In genomic region chr1:55214214-55214902, GRCh38 we compare ENCODE assay signal across 8 cellular contexts. TPM values are rescaled to one million over a fixed set of nuclear protein-coding genes. Genes with fewer than 3 reads are reported as not detected.
DNase-seq lines count a peak whose midpoint lies in the region; ATAC-seq, FAIRE-seq and TF ChIP-seq lines count a peak whose summit lies in the region.

No MANE protein-coding gene starts in this region.

- peak overlapping the region; percentile 98 for H3K27ac ChIP-seq in H1 (ENCODE audit: low read depth, low read length)

- H3K9me2 ChIP-seq in Loucy (replicated peaks; ENCODE audit: low read depth, low read length): no peaks in the 10 kb centered on the region

- peaks cover 60% of the 10 kb centered on the region for H3K4me1 ChIP-seq in Loucy (ENCODE audit: insufficient read depth, low read length, poor library complexity, severe bottlenecking)
- peaks cover 0 to 18% (median 10%) of the 10 kb centered on the region in 4 experiments; a peak in 6 of 7 replicates for H3K4me1 ChIP-seq in H1 (replicated peaks in 1 of 4; ENCODE audit: control insufficient read depth in 3 of 4, insufficient read depth in 4 of 4, low read length in 3 of 4)

- peak overlapping the region; percentile 16; the same call in 1 of the 2 replicates for H2AFZ ChIP-seq in Loucy (ENCODE audit: low read length)
- H2AFZ ChIP-seq in H1 (ENCODE audit: low read length): no peak overlapping the region

- H3K23me2 ChIP-seq in H1 (ENCODE audit: low read depth, low read length): peaks cover 16% of the 10 kb centered on the region

- no peak overlapping the region for H2BK20ac ChIP-seq in H1 (ENCODE audit: low read length)

- TF ChIP-seq CTCF in Loucy (conservative IDR thresholded peaks at IDR 0.05; ENCODE audit: low read length) (no peak), H1 (IDR thresholded peaks at IDR 0.05; ENCODE audit: control extremely low read depth in 1 of 3, insufficient read depth in 1 of 3, low read depth in 1 of 3, low read length in 3 of 3) (no peak), mesothelial cell of epicardium (IDR thresholded peaks at IDR 0.05; ENCODE audit: unreplicated experiment) (no peak)

- no peak overlapping the region for H2BK120ac ChIP-seq in H1 (replicated peaks; ENCODE audit: low read depth, low read length)

- H2BK5ac ChIP-seq in H1 (ENCODE audit: low read depth, low read length): peak overlapping the region; percentile 96

- no peak for TF ChIP-seq RAD21 in H1 (IDR thresholded peaks at IDR 0.05 in 1 of 2, conservative IDR thresholded peaks at IDR 0.05 in 1 of 2; ENCODE audit: low read depth in 2 of 2, low read length in 2 of 2)

- no peak overlapping the region for H3K14ac ChIP-seq in H1 (ENCODE audit: insufficient read length)

- peak overlapping the region; percentile 3 for H4K5ac ChIP-seq in H1 (ENCODE audit: insufficient read length, low read depth, low read length)

- TF ChIP-seq POLR2A in H1 (IDR thresholded peaks at IDR 0.05; ENCODE audit: control extremely low read depth in 1 of 2, low read depth in 2 of 2, low read length in 2 of 2): no peak

- H4K91ac ChIP-seq in H1 (replicated peaks; ENCODE audit: insufficient read length, low read length): no peak overlapping the region

- H2AK5ac ChIP-seq in H1 (ENCODE audit: low read depth, low read length): no peak overlapping the region

- peak overlapping the region; percentile 69 for H3K4me3 ChIP-seq in GM08714 (ENCODE audit: low read length)
- H3K4me3 ChIP-seq in H7 (ENCODE audit: insufficient read depth, low read depth, low read length): peak overlapping the region; percentile 96
- peak overlapping the region; percentile 96 for H3K4me3 ChIP-seq in Loucy (ENCODE audit: low read length, poor library complexity, severe bottlenecking)
- H3K4me3 ChIP-seq in H1 (ENCODE audit: extremely low read depth in 1 of 4, insufficient read depth in 2 of 4, low read depth in 3 of 4, low read length in 4 of 4): peak overlapping the region; percentile 60 to 92 (median 78)

- H3K4me2 ChIP-seq in Loucy (ENCODE audit: low read depth, low read length, poor library complexity, severe bottlenecking) (peak overlapping the region; percentile 95), H1 (ENCODE audit: insufficient read depth in 1 of 2, low read depth in 2 of 2, low read length in 2 of 2) (peak overlapping the region; percentile 81 to 90)

- H2BK12ac ChIP-seq in H1 (ENCODE audit: low read depth, low read length): no peak overlapping the region

- peak overlapping the region; percentile 51; the same call in 1 of the 2 replicates for H3K18ac ChIP-seq in H1 (ENCODE audit: extremely low read depth, low read length)

- H3K9ac ChIP-seq in Loucy (ENCODE audit: low read depth, low read length, poor library complexity, severe bottlenecking) (peak overlapping the region; percentile 92), H1 (replicated peaks in 1 of 4; ENCODE audit: extremely low read depth in 1 of 4, low read depth in 3 of 4, low read length in 3 of 4) (peak overlapping the region; percentile 22 to 99 (median 96); a peak in 6 of 7 replicates)

- no peaks in the 10 kb centered on the region for H3K9me3 Mint-ChIP-seq in activated CD4-positive, alpha-beta T cell treated with anti-CD3 and anti-CD28 coated beads, Interleukin-2, amount 10 ng/mL, durations not matched to agents 7 days and 5 days
- no peaks in the 10 kb centered on the region for H3K9me3 Mint-ChIP-seq in mesothelial cell of epicardium
- no peaks in the 10 kb centered on the region for H3K9me3 Mint-ChIP-seq in stimulated activated naive CD8-positive, alpha-beta T cell treated with anti-CD3 and anti-CD28 coated beads, Interleukin-15, Interleukin-2, amounts not matched to agents 100 ng/mL and 50 ng/mL, for 24 hours

- H3K27me3 Mint-ChIP-seq in activated CD4-positive, alpha-beta T cell treated with anti-CD3 and anti-CD28 coated beads, Interleukin-2, amount 10 ng/mL, durations not matched to agents 7 days and 5 days: no peaks in the 10 kb centered on the region
- no peaks in the 10 kb centered on the region for H3K27me3 Mint-ChIP-seq in mesothelial cell of epicardium (ENCODE audit: low read depth)
- no peaks in the 10 kb centered on the region for H3K27me3 Mint-ChIP-seq in stimulated activated naive CD8-positive, alpha-beta T cell treated with anti-CD3 and anti-CD28 coated beads, Interleukin-15, Interleukin-2, amounts not matched to agents 100 ng/mL and 50 ng/mL, for 24 hours

- no peaks in the 10 kb centered on the region for H3F3A ChIP-seq in Loucy (ENCODE audit: low read depth)

- H3K23ac ChIP-seq in H1 (ENCODE audit: insufficient read length): no peak overlapping the region

- CTCF ChIA-PET in activated CD4-positive, alpha-beta T cell treated with anti-CD3 and anti-CD28 coated beads, Interleukin-2, amount 10 ng/mL, durations not matched to agents 7 days and 5 days (lab: Charles Lee): no interaction called here
- CTCF ChIA-PET in H1 (lab: Charles Lee; ENCODE audit: partially characterized antibody): interaction anchor here (3.3 kb wide), 1 partner anchor 71 kb away, joined by 13 read pairs; no protein-coding TSS in a partner anchor

- peak overlapping the region; percentile 100; the same call in 1 of the 2 replicates for H4K8ac ChIP-seq in H1 (ENCODE audit: extremely low read depth, insufficient read depth, low read length)

- no peak for TF ChIP-seq EP300 in H1 (IDR thresholded peaks at IDR 0.05; ENCODE audit: borderline replicate concordance in 1 of 2, low read depth in 2 of 2, low read length in 2 of 2)

- peaks cover 70% of the 10 kb centered on the region for H3K4me1 Mint-ChIP-seq in activated CD4-positive, alpha-beta T cell treated with anti-CD3 and anti-CD28 coated beads, Interleukin-2, amount 10 ng/mL, durations not matched to agents 7 days and 5 days
- peaks cover 47% of the 10 kb centered on the region for H3K4me1 Mint-ChIP-seq in mesothelial cell of epicardium
- peaks cover 77% of the 10 kb centered on the region for H3K4me1 Mint-ChIP-seq in stimulated activated naive CD8-positive, alpha-beta T cell treated with anti-CD3 and anti-CD28 coated beads, Interleukin-15, Interleukin-2, amounts not matched to agents 100 ng/mL and 50 ng/mL, for 24 hours (ENCODE audit: low read depth)

- no peak overlapping the region for H2BK15ac ChIP-seq in H1 (ENCODE audit: low read length)

- no peaks in the 10 kb centered on the region for H3K79me1 ChIP-seq in H1 (ENCODE audit: low read depth, low read length)

- FAIRE-seq in H1 (lab: Jason Lieb, UNC): no peak

- peak; percentile 82 for DNase-seq in H7
- DNase-seq in activated CD4-positive, alpha-beta T cell treated with anti-CD3 and anti-CD28 coated beads, Interleukin-2, amount 10 ng/mL, durations not matched to agents 7 days and 5 days: peak; percentile 32
- peak in 1 of 2 experiments; percentile 81 for DNase-seq in H1 (ENCODE audit: low read depth in 1 of 2, low spot score in 2 of 2)
- DNase-seq in mesothelial cell of epicardium (ENCODE audit: low spot score in 2 of 2, unreplicated experiment in 2 of 2): peak; percentile 20 to 59

- WGBS in H1 (ENCODE audit: extremely low coverage in 1 of 2, insufficient coverage in 1 of 2, insufficient read length in 1 of 2, insufficient replicate concordance in 2 of 2, low coverage in 1 of 2, low lambda C conversion rate in 2 of 2, missing lambda C conversion rate in 1 of 2), 2 experiments: 4% methylated on average over 16 of the region's 40 CpGs; no CpG with 5 or more reads in 1 of the 2 experiments

- peaks cover 12% of the 10 kb centered on the region for H3K36me3 Mint-ChIP-seq in activated CD4-positive, alpha-beta T cell treated with anti-CD3 and anti-CD28 coated beads, Interleukin-2, amount 10 ng/mL, durations not matched to agents 7 days and 5 days (ENCODE audit: low read depth)
- H3K36me3 Mint-ChIP-seq in mesothelial cell of epicardium: no peaks in the 10 kb centered on the region
- H3K36me3 Mint-ChIP-seq in stimulated activated naive CD8-positive, alpha-beta T cell treated with anti-CD3 and anti-CD28 coated beads, Interleukin-15, Interleukin-2, amounts not matched to agents 100 ng/mL and 50 ng/mL, for 24 hours (ENCODE audit: low read depth): peaks cover 11% of the 10 kb centered on the region

- H3K4me3 Mint-ChIP-seq in activated CD4-positive, alpha-beta T cell treated with anti-CD3 and anti-CD28 coated beads, Interleukin-2, amount 10 ng/mL, durations not matched to agents 7 days and 5 days: peak overlapping the region; percentile 94
- H3K4me3 Mint-ChIP-seq in mesothelial cell of epicardium: peak overlapping the region; percentile 82
- H3K4me3 Mint-ChIP-seq in stimulated activated naive CD8-positive, alpha-beta T cell treated with anti-CD3 and anti-CD28 coated beads, Interleukin-15, Interleukin-2, amounts not matched to agents 100 ng/mL and 50 ng/mL, for 24 hours: peak overlapping the region; percentile 86

- H3K79me2 ChIP-seq in Loucy (ENCODE audit: insufficient read depth, low read length): peaks cover 73% of the 10 kb centered on the region
- peaks cover 4 to 46% of the 10 kb centered on the region in 2 experiments; a peak in 2 of 4 replicates for H3K79me2 ChIP-seq in H1 (ENCODE audit: control insufficient read depth in 1 of 2, insufficient read depth in 2 of 2, low read length in 2 of 2)

- no peaks in the 10 kb centered on the region for H3K36me3 ChIP-seq in H7 (replicated peaks; ENCODE audit: control insufficient read depth, insufficient read depth, low read length)
- H3K36me3 ChIP-seq in Loucy (ENCODE audit: insufficient read depth, low read length): no peaks in the 10 kb centered on the region
- no peaks in the 10 kb centered on the region; a peak in 1 of 8 replicates for H3K36me3 ChIP-seq in H1 (ENCODE audit: control insufficient read depth in 2 of 4, insufficient read depth in 4 of 4, low read length in 3 of 4)

- ATAC-seq in GM18858 (IDR thresholded peaks at IDR 0.05; ENCODE audit: unreplicated experiment): no peak

- H3K56ac ChIP-seq in H1 (replicated peaks; ENCODE audit: insufficient read length, low read depth, low read length): peak overlapping the region; percentile 74

- H3K27me3 ChIP-seq in H7 (ENCODE audit: control insufficient read depth, insufficient read depth, low read length) (no peaks in the 10 kb centered on the region; the same call in none of the 2 replicates), Loucy (ENCODE audit: insufficient read depth, low read length, poor library complexity, severe bottlenecking) (no peaks in the 10 kb centered on the region), H1 (replicated peaks in 1 of 4; ENCODE audit: control insufficient read depth in 3 of 4, extremely low read depth in 1 of 4, insufficient read depth in 3 of 4, low read length in 3 of 4) (peaks cover 0 to 3% (median 1%) of the 10 kb centered on the region in 4 experiments; a peak in 2 of 7 replicates)

- H3K4ac ChIP-seq in H1 (replicated peaks; ENCODE audit: insufficient read length, low read depth, low read length): peak overlapping the region; percentile 94

- H3K9me3 ChIP-seq in Loucy (ENCODE audit: insufficient read depth, low read depth, low read length) (no peaks in the 10 kb centered on the region), H1 (ENCODE audit: insufficient read depth in 2 of 2, low read depth in 1 of 2, low read length in 1 of 2) (no peaks in the 10 kb centered on the region)

- H4K20me1 ChIP-seq in Loucy (ENCODE audit: insufficient read depth, low read length, poor library complexity, severe bottlenecking) (peaks cover 51% of the 10 kb centered on the region), H1 (replicated peaks in 1 of 2; ENCODE audit: control insufficient read depth in 1 of 2, insufficient read depth in 2 of 2, low read length in 2 of 2) (peaks cover 7 to 9% of the 10 kb centered on the region in 2 experiments)

- H3K27ac Mint-ChIP-seq in activated CD4-positive, alpha-beta T cell treated with anti-CD3 and anti-CD28 coated beads, Interleukin-2, amount 10 ng/mL, durations not matched to agents 7 days and 5 days: peak overlapping the region; percentile 93
- peak overlapping the region; percentile 84 for H3K27ac Mint-ChIP-seq in mesothelial cell of epicardium
- H3K27ac Mint-ChIP-seq in stimulated activated naive CD8-positive, alpha-beta T cell treated with anti-CD3 and anti-CD28 coated beads, Interleukin-15, Interleukin-2, amounts not matched to agents 100 ng/mL and 50 ng/mL, for 24 hours: peak overlapping the region; percentile 90

- POLR2A ChIA-PET in activated CD4-positive, alpha-beta T cell treated with anti-CD3 and anti-CD28 coated beads, Interleukin-2, amount 10 ng/mL, durations not matched to agents 7 days and 5 days (lab: Charles Lee): no interaction called here
- POLR2A ChIA-PET in H1 (lab: Charles Lee; ENCODE audit: partially characterized antibody): interaction anchor here (0.9 to 4.6 kb wide), 6 partner anchors 10 to 94 kb away, joined by 4 to 24 read pairs (median 5); no protein-coding TSS in a partner anchor

RNA-seq across cellular contexts. Expression of gene USP24, which starts 0.8 kb away (rescaled TPM):
- 32.9 and 50.5 TPM in 2 replicates for total RNA-seq in H7 (2014; rRNA removed; shearing (Covaris generic))
- 10 to 100 TPM; 37.5 to 39.9 TPM for total RNA-seq in activated CD4-positive, alpha-beta T cell treated with anti-CD3 and anti-CD28 coated beads, Interleukin-2, amount 10 ng/mL, durations not matched to agents 7 days and 5 days
- total RNA-seq in H1 (2021; fragmentation: NEBNext Ultra II Directional; extraction: Animal tissue kit (Norgen Biotek cat#: 25700)): 33.8 and 34.6 TPM in 2 replicates
- 7.4 and 11.1 TPM in 2 replicates for polyA plus RNA-seq in H1 (2011; rRNA removed)
- 10.1 TPM for polyA plus RNA-seq in H1 (2011; cell fraction: cytosol; rRNA removed)
- 13.1 TPM for polyA plus RNA-seq in H1 (2011; cell fraction: nucleus; rRNA removed)
- 16.1 to 24.1 TPM (median 16.9 TPM) in 4 replicates for polyA plus RNA-seq in H1 (2012, experiment 1 of 2)
- polyA plus RNA-seq in H1 (2012, experiment 2 of 2): 1.0 TPM
- polyA plus RNA-seq in H1 (2013, experiment 1 of 2): 12.8 TPM
- 11.4 TPM for polyA plus RNA-seq in H1 (2013, experiment 2 of 2)
- polyA minus RNA-seq in H1 (2011; rRNA and poly(A)+ RNA removed): 50.1 and 60.4 TPM in 2 replicates
- polyA minus RNA-seq in H1 (2011; cell fraction: cytosol; rRNA and poly(A)+ RNA removed): 25.6 TPM
- polyA minus RNA-seq in H1 (2011; cell fraction: nucleus; rRNA and poly(A)+ RNA removed): 64.3 TPM
- total RNA-seq in mesothelial cell of epicardium: 49.8 to 58.1 TPM (median 53.3 TPM) in 3 replicates
